In genomic region chr17:58400826-58401225, GRCh38 we compare ENCODE assay signal across 22 cellular contexts. TPM values are rescaled to one million over a fixed set of nuclear protein-coding genes. Genes with fewer than 3 reads are reported as not detected.
DNase-seq lines count a peak whose midpoint lies in the region; ATAC-seq and TF ChIP-seq lines count a peak whose summit lies in the region.
"Had no signal": no experiment of that assay in that cellular context is flagged by ENCODE, and none has a peak within 500 bp of the region (broad histone marks: within the 10 kb centered on the region; RNA-seq: fewer than 3 reads in every experiment).

No MANE protein-coding gene starts in this region.

- intact Hi-C loops in HCT116 (cut with micrococcal nuclease): no loop called here
- intact Hi-C loops in stomach (cut with DNase I; ENCODE audit: low total_unique reads): no loop called here

- CTCF ChIA-PET in HCT116 (lab: Charles Lee): interaction anchor here (1.0 kb wide), 1 partner anchor 14 kb away, joined by 3 read pairs; no protein-coding TSS in a partner anchor

- no peak overlapping the region for H3K56ac ChIP-seq in mesendoderm (ENCODE audit: low read length)

- no peaks in the 10 kb centered on the region for H3K9me3 ChIP-seq in HCT116 (ENCODE audit: control insufficient read depth in 1 of 2, insufficient read depth in 1 of 2, low read depth in 1 of 2, low read length in 2 of 2)
- no peaks in the 10 kb centered on the region for H3K9me3 ChIP-seq in RWPE2 (ENCODE audit: severe bottlenecking)
- H3K9me3 ChIP-seq in stomach: no peaks in the 10 kb centered on the region
- H3K9me3 ChIP-seq: Caco-2, MG63, SJSA1 had no signal

- H3K4me3 ChIP-seq in HCT116 (replicated peaks in 1 of 2; ENCODE audit: low read depth in 1 of 2, low read length in 2 of 2) (no peak overlapping the region), RWPE2 (ENCODE audit: severe bottlenecking) (no peak overlapping the region), mesendoderm (ENCODE audit: low read length) (no peak overlapping the region), stomach (no peak overlapping the region)
- H3K4me3 ChIP-seq: K562, MG63, SJSA1 had no signal

- H3K9ac ChIP-seq in HCT116 (ENCODE audit: low read length): no peak overlapping the region
- H3K9ac ChIP-seq in mesendoderm (ENCODE audit: low read length): no peak overlapping the region

- no TSS peak for BruUV-seq in HCT116 (replicated peaks; lab: Mats Ljungman, UMichigan)

- ATAC-seq in HCT116 (no peak), RWPE2 (ENCODE audit: low read depth) (no peak), GM21619 (IDR thresholded peaks at IDR 0.05; ENCODE audit: unreplicated experiment) (no peak), GM21825 (IDR thresholded peaks at IDR 0.05; ENCODE audit: unreplicated experiment) (no peak)
- ATAC-seq: CD8-positive, alpha-beta T cell; K562 had no signal

- no peak overlapping the region for H2AK5ac ChIP-seq in mesendoderm (ENCODE audit: low read length)

- TF ChIP-seq CTCF in 22Rv1 (IDR thresholded peaks at IDR 0.05): no peak
- no peak for TF ChIP-seq CTCF in HCT116 (IDR thresholded peaks at IDR 0.05 in 2 of 3, conservative IDR thresholded peaks at IDR 0.05 in 1 of 3; ENCODE audit: borderline replicate concordance in 1 of 3, insufficient read depth in 1 of 3, low read depth in 2 of 3, low read length in 2 of 3)
- no peak for TF ChIP-seq CTCF in RWPE2 (IDR thresholded peaks at IDR 0.05; ENCODE audit: poor library complexity, severe bottlenecking)
- no peak for TF ChIP-seq CTCF in stomach (IDR thresholded peaks at IDR 0.05)

- H3K18ac ChIP-seq in mesendoderm (ENCODE audit: low read length): no peak overlapping the region

- peak overlapping the region; percentile 28 for H2BK120ac ChIP-seq in mesendoderm (ENCODE audit: low read depth, low read length)

- no peak overlapping the region for H3K4ac ChIP-seq in mesendoderm (ENCODE audit: low read depth, low read length)

- no peak overlapping the region for H2BK5ac ChIP-seq in mesendoderm (ENCODE audit: low read length)

- POLR2A ChIA-PET in HCT116 (lab: Charles Lee): interaction anchor here (1.0 to 2.6 kb wide), 8 partner anchors 9 to 231 kb away, joined by 3 to 10 read pairs (median 4); partner anchors contain the start of genes RNF43 and SUPT4H1

- H3K23ac ChIP-seq in mesendoderm (ENCODE audit: low read length): no peak overlapping the region

- H3K4me2 ChIP-seq in HCT116 (ENCODE audit: low read length) (peak overlapping the region; percentile 59), mesendoderm (ENCODE audit: low read length) (no peak overlapping the region)

- H3K9me2 ChIP-seq in HCT116 (ENCODE audit: insufficient read depth): no peaks in the 10 kb centered on the region

- RAD21 ChIA-PET in HCT116 (lab: Charles Lee; ENCODE audit: low non-redundant PET in 1 of 2, low total read pairs in 2 of 2, uncharacterized antibody in 2 of 2, unreplicated experiment in 2 of 2): no interaction called here

- H3K27ac ChIP-seq in 22Rv1 (peak overlapping the region; percentile 75), HCT116 (ENCODE audit: low read depth, low read length) (peak overlapping the region; percentile 66; the same call in 1 of the 2 replicates), RWPE2 (ENCODE audit: poor library complexity, severe bottlenecking) (peak overlapping the region; percentile 97), mesendoderm (ENCODE audit: low read depth, low read length) (no peak overlapping the region), stomach (no peak overlapping the region)
- H3K27ac ChIP-seq: C4-2B, SJSA1 had no signal

- H2AFZ ChIP-seq in HCT116 (ENCODE audit: low read depth, low read length, poor library complexity, severe bottlenecking): no peak overlapping the region

- no peaks in the 10 kb centered on the region for H3K79me1 ChIP-seq in mesendoderm (ENCODE audit: low read length)

- no peak for DNase-seq in HCT116 (ENCODE audit: low read depth, low spot score)
- DNase-seq in RWPE2 (ENCODE audit: low spot score): no peak
- no peak for DNase-seq in mesendoderm
- DNase-seq in stomach: no peak
- DNase-seq in activated naive CD4-positive, alpha-beta T cell treated with anti-CD3 and anti-CD28 coated beads, Interleukin-2, amount 50 U/mL, for 16 hours: no peak
- DNase-seq: Caco-2; CD8-positive, alpha-beta T cell; DND-41; H7; Kasumi-1; MG63; NCI-H146; NCI-H1930; NCI-H446; NCI-H524 treated with DMSO at 0.1 percent for 48 hours; Right ventricle myocardium superior had no signal

- H2BK15ac ChIP-seq in mesendoderm (replicated peaks; ENCODE audit: low read depth): no peak overlapping the region

- no peaks in the 10 kb centered on the region for H4K20me1 ChIP-seq in HCT116 (ENCODE audit: insufficient read depth)

- no peak overlapping the region for H4K5ac ChIP-seq in mesendoderm (ENCODE audit: low read length)

- peaks cover 92 to 98% of the 10 kb centered on the region in 2 experiments for H3K4me1 ChIP-seq in HCT116 (ENCODE audit: control insufficient read depth in 1 of 2, insufficient read depth in 2 of 2, low read length in 2 of 2)
- peaks cover 57% of the 10 kb centered on the region for H3K4me1 ChIP-seq in RWPE2 (ENCODE audit: insufficient read depth, poor library complexity, severe bottlenecking)
- H3K4me1 ChIP-seq in mesendoderm (ENCODE audit: control insufficient read depth, low read depth, low read length): peaks cover 9% of the 10 kb centered on the region
- peaks cover 0 to 9% (median 0%) of the 10 kb centered on the region in 4 donors for H3K4me1 ChIP-seq in stomach

- no peak for TF ChIP-seq POLR2A in HCT116 (IDR thresholded peaks at IDR 0.05; ENCODE audit: borderline replicate concordance, extremely low read depth, insufficient read depth, insufficient read length)
- no peak for TF ChIP-seq POLR2A in stomach (IDR thresholded peaks at IDR 0.05)

- no peak for TF ChIP-seq RAD21 in HCT116 (IDR thresholded peaks at IDR 0.05; ENCODE audit: low read depth)

- H3K36me3 ChIP-seq in HCT116 (ENCODE audit: control insufficient read depth in 1 of 2, insufficient read depth in 2 of 2, low read length in 2 of 2): no peaks in the 10 kb centered on the region; a peak in 1 of 4 replicates
- 0 out of 2 replicates have a peak, but pooled peaks cover 3% of the 10 kb centered on the region for H3K36me3 ChIP-seq in RWPE2 (ENCODE audit: low read depth)
- no peaks in the 10 kb centered on the region for H3K36me3 ChIP-seq in mesendoderm (ENCODE audit: control insufficient read depth, insufficient read depth, low read length)
- H3K36me3 ChIP-seq in stomach: no peaks in the 10 kb centered on the region
- H3K36me3 ChIP-seq: MG63, SJSA1 had no signal

- TF ChIP-seq EP300 in stomach (IDR thresholded peaks at IDR 0.05): no peak

- H4K8ac ChIP-seq in mesendoderm (ENCODE audit: low read depth, low read length): no peak overlapping the region

- H3K27me3 ChIP-seq in HCT116 (ENCODE audit: insufficient read depth, low read length): no peaks in the 10 kb centered on the region
- no peaks in the 10 kb centered on the region for H3K27me3 ChIP-seq in RWPE2 (ENCODE audit: insufficient read depth, poor library complexity, severe bottlenecking)
- H3K27me3 ChIP-seq in mesendoderm (ENCODE audit: insufficient read depth, low read length, poor library complexity): no peaks in the 10 kb centered on the region
- no peaks in the 10 kb centered on the region for H3K27me3 ChIP-seq in stomach

- H3K79me2 ChIP-seq in HCT116 (ENCODE audit: insufficient read depth, low read length): peaks cover 96% of the 10 kb centered on the region
- H3K79me2 ChIP-seq in mesendoderm (ENCODE audit: control insufficient read depth, insufficient read depth, low read length): no peaks in the 10 kb centered on the region

TF ChIP-seq in HCT116, 20 proteins besides CTCF, POLR2A, EP300 and RAD21:
- TF ChIP-seq TCF7L2 (IDR thresholded peaks at IDR 0.05; ENCODE audit: borderline replicate concordance, extremely low read depth, insufficient read depth, insufficient read length) (no peak), ATF3 (IDR thresholded peaks at IDR 0.05) (no peak), MAX (IDR thresholded peaks at IDR 0.05) (0 out of 2 replicates have a peak, but pooled peaks have one; percentile 6)

RNA-seq across cellular contexts. Expression of gene RNF43, which starts 16.5 kb away (rescaled TPM):
- 42.2 TPM for total RNA-seq in HCT116 (2021; ENCODE audit: unreplicated experiment)
- polyA plus RNA-seq in HCT116 (2012): 21.7 and 27.6 TPM in 2 replicates
- 1.7 TPM for polyA plus RNA-seq in mesendoderm (2013, experiment 1 of 2)
- polyA plus RNA-seq in mesendoderm (2013, experiment 2 of 2): 1.3 TPM
- total RNA-seq in stomach: 100 to 1,000 TPM in 1 of 5 donors, 10 to 100 TPM in 2, 1 to 10 TPM in 2; 6.4 to 269 (median 12.6) TPM
- 1 to 10 TPM in 2 of 3 donors, under 1 TPM in 1; 0.92 to 3.3 (median 2.0) TPM for polyA plus RNA-seq in stomach

RNA-seq across cellular contexts. Expression of gene SUPT4H1, which starts 48.8 kb away (rescaled TPM):
- 118 TPM for total RNA-seq in HCT116 (2021; ENCODE audit: unreplicated experiment)
- polyA plus RNA-seq in HCT116 (2012): 121 and 141 TPM in 2 replicates
- 97.5 TPM for polyA plus RNA-seq in mesendoderm (2013, experiment 1 of 2)
- polyA plus RNA-seq in mesendoderm (2013, experiment 2 of 2): 99.4 TPM
- total RNA-seq in stomach: 10 to 100 TPM in 3 of 5 donors, 1 to 10 TPM in 2; 6.7 to 51.1 (median 23.3) TPM
- polyA plus RNA-seq in stomach: 10 to 100 TPM; 68.9 to 80.9 (median 78.2) TPM

Comparison
In these comparisons a context has a peak if more than half of its experiments do, and no peak if none do; other contexts are left out.
1. H3K27ac ChIP-seq: peak in 22Rv1 (single experiment), HCT116 (single experiment) and RWPE2 (single experiment); none in mesendoderm (single experiment) and stomach (0 of 5).